22 cellular contexts compared by ENCODE assay signal in genomic region chr19:32457540-32457939, GRCh38.
"Had no signal": no experiment of that assay in that cellular context is flagged by ENCODE, and none has a peak within 500 bp of the region (broad histone marks: within the 10 kb centered on the region; RNA-seq: fewer than 3 reads in every experiment).

No MANE protein-coding gene starts in this region.

- H3K36me3 ChIP-seq: breast epithelium, vagina had no signal

- H3K4me3 ChIP-seq: ascending aorta, breast epithelium, coronary artery, esophagus squamous epithelium, gastrocnemius medialis, left lung, vagina had no signal

- H3K27me3 ChIP-seq: ascending aorta, breast epithelium, esophagus squamous epithelium, gastrocnemius medialis, left lung, vagina had no signal

- ATAC-seq: gastrocnemius medialis; left lung; naive thymus-derived CD8-positive, alpha-beta T cell; sciatic nerve; stimulated activated naive B cell treated with anti-CD40 and anti-IgM and Interleukin-4, amounts not matched to agents 10 μg/mL and 1 μg/mL and 100 μg/mL, for 72 hours had no signal

- H3K9me3 Mint-ChIP-seq: activated B cell treated with CpG ODN at 0.5 μM for 24 hours; activated naive CD4-positive, alpha-beta T cell treated with anti-CD3 and anti-CD28 coated beads, Interleukin-2, amount 50 U/mL, for 24 hours; endodermal cell; naive thymus-derived CD8-positive, alpha-beta T cell; stimulated activated naive B cell treated with anti-CD40 and anti-IgM and Interleukin-4, amounts not matched to agents 10 μg/mL and 1 μg/mL and 100 μg/mL, for 72 hours; type B pancreatic cell had no signal

- H3K4me1 Mint-ChIP-seq: activated naive CD4-positive, alpha-beta T cell treated with anti-CD3 and anti-CD28 coated beads, Interleukin-2, amount 50 U/mL, for 24 hours; endodermal cell; naive thymus-derived CD8-positive, alpha-beta T cell; stimulated activated naive B cell treated with anti-CD40 and anti-IgM and Interleukin-4, amounts not matched to agents 10 μg/mL and 1 μg/mL and 100 μg/mL, for 72 hours had no signal

- H3K27me3 Mint-ChIP-seq: activated B cell treated with CpG ODN at 0.5 μM for 24 hours; activated naive CD4-positive, alpha-beta T cell treated with anti-CD3 and anti-CD28 coated beads, Interleukin-2, amount 50 U/mL, for 24 hours; naive thymus-derived CD8-positive, alpha-beta T cell; stimulated activated naive B cell treated with anti-CD40 and anti-IgM and Interleukin-4, amounts not matched to agents 10 μg/mL and 1 μg/mL and 100 μg/mL, for 72 hours; type B pancreatic cell had no signal

- H3K27ac Mint-ChIP-seq: activated B cell treated with CpG ODN at 0.5 μM for 24 hours; activated naive CD4-positive, alpha-beta T cell treated with anti-CD3 and anti-CD28 coated beads, Interleukin-2, amount 50 U/mL, for 24 hours; endodermal cell; stimulated activated naive B cell treated with anti-CD40 and anti-IgM and Interleukin-4, amounts not matched to agents 10 μg/mL and 1 μg/mL and 100 μg/mL, for 72 hours; type B pancreatic cell had no signal

- H3K4me3 Mint-ChIP-seq: activated B cell treated with CpG ODN at 0.5 μM for 24 hours; activated naive CD4-positive, alpha-beta T cell treated with anti-CD3 and anti-CD28 coated beads, Interleukin-2, amount 50 U/mL, for 24 hours; endodermal cell; naive thymus-derived CD8-positive, alpha-beta T cell; stimulated activated naive B cell treated with anti-CD40 and anti-IgM and Interleukin-4, amounts not matched to agents 10 μg/mL and 1 μg/mL and 100 μg/mL, for 72 hours; type B pancreatic cell had no signal

- H3K4me1 ChIP-seq: ascending aorta, breast epithelium, esophagus squamous epithelium, gastrocnemius medialis, left lung, vagina had no signal

- H3K27ac ChIP-seq: ascending aorta, breast epithelium, coronary artery, esophagus squamous epithelium, gastrocnemius medialis, left lung, vagina had no signal

- DNase-seq: activated B cell treated with CpG ODN at 0.5 μM for 24 hours; activated CD4-positive, alpha-beta T cell treated with anti-CD3 and anti-CD28 coated beads for 4 hours; activated CD4-positive, alpha-beta T cell treated with anti-CD3 and anti-CD28 coated beads, Interleukin-2, amount 50 U/mL, for 48 hours; activated gamma-delta T cell; cerebellar nuclear complex; endodermal cell; esophagus squamous epithelium; gastrocnemius medialis; hippocampal formation; kidney glomerular epithelial cell; left lung; naive thymus-derived CD8-positive, alpha-beta T cell; stimulated activated CD4-positive, alpha-beta T cell treated with anti-CD3 and anti-CD28 coated beads, Interleukin-2, amount 100 ng/mL, for 48 hours; stimulated activated CD8-positive, alpha-beta memory T cell treated with anti-CD3 and anti-CD28 coated beads, Interleukin-4, amount 100 ng/mL, for 48 hours; stimulated activated naive B cell treated with anti-CD40 and anti-IgM and Interleukin-4, amounts not matched to agents 10 μg/mL and 1 μg/mL and 100 μg/mL, for 72 hours had no signal

- H3K9me3 ChIP-seq: ascending aorta, breast epithelium, esophagus squamous epithelium, gastrocnemius medialis, left lung, vagina had no signal
